ENCODE assay signal across 20 cellular contexts in genomic region chr4:168197926-168198325, GRCh38.
DNase-seq lines count a peak whose midpoint lies in the region; FAIRE-seq and TF ChIP-seq lines count a peak whose summit lies in the region.
"Had no signal": no experiment of that assay in that cellular context is flagged by ENCODE, and none has a peak within 500 bp of the region (broad histone marks: within the 10 kb centered on the region; RNA-seq: fewer than 3 reads in every experiment).

No MANE protein-coding gene starts in this region.

- no peak overlapping the region for H3K4me2 ChIP-seq in GM23248 (ENCODE audit: unreplicated experiment)
- H3K4me2 ChIP-seq: BLaER1 treated with 17β-estradiol and CSF1 and Interleukin-3, amounts not matched to agents 10 nM and 100 nM; SK-N-SH had no signal

- H3K27me3 ChIP-seq in GM23248 (replicated peaks; ENCODE audit: insufficient read depth) (no peaks in the 10 kb centered on the region), bronchial epithelial cell (ENCODE audit: control insufficient read depth, insufficient read depth, low read length) (no peaks in the 10 kb centered on the region)
- H3K27me3 ChIP-seq: BLaER1 treated with 17β-estradiol and CSF1 and Interleukin-3, amounts not matched to agents 10 nM and 100 nM had no signal

- H3K4me1 ChIP-seq in GM23248 (ENCODE audit: insufficient read depth) = no peaks in the 10 kb centered on the region

- no peak overlapping the region for H3K27ac ChIP-seq in GM23248
- H3K27ac ChIP-seq: BLaER1 treated with 17β-estradiol and CSF1 and Interleukin-3, amounts not matched to agents 10 nM and 100 nM had no signal

- FAIRE-seq in bronchial epithelial cell (lab: Jason Lieb, UNC) = no peak
- FAIRE-seq: GM12892, GM18507, H1 had no signal

- in situ Hi-C loops in GM23248 (cut with MboI) = loop anchor here (25.0 kb wide), 3 partner anchors 314 to 1289 kb away; no protein-coding TSS in a partner anchor

- no peak overlapping the region for H3K9ac ChIP-seq in GM23248
- H3K9ac ChIP-seq: BLaER1 treated with 17β-estradiol and CSF1 and Interleukin-3, amounts not matched to agents 10 nM and 100 nM; SK-N-SH had no signal

- H3F3A ChIP-seq in GM23248 (ENCODE audit: insufficient read depth) = no peaks in the 10 kb centered on the region

- H3K4me3 ChIP-seq in AG10803 (ENCODE audit: low read length) (no peak overlapping the region), GM23248 (no peak overlapping the region), bronchial epithelial cell (ENCODE audit: low read depth, low read length) (no peak overlapping the region), fibroblast of pulmonary artery (replicated peaks; ENCODE audit: low read depth, low read length) (no peak overlapping the region)
- H3K4me3 ChIP-seq: BLaER1 treated with 17β-estradiol and CSF1 and Interleukin-3, amounts not matched to agents 10 nM and 100 nM had no signal

- H3K79me2 ChIP-seq in GM23248 (ENCODE audit: insufficient read depth) = no peaks in the 10 kb centered on the region

- H3K36me3 ChIP-seq in GM23248 (ENCODE audit: low read depth) = no peaks in the 10 kb centered on the region
- no peaks in the 10 kb centered on the region for H3K36me3 ChIP-seq in bronchial epithelial cell (ENCODE audit: control insufficient read depth, insufficient read depth, low read length)
- H3K36me3 ChIP-seq: BLaER1 treated with 17β-estradiol and CSF1 and Interleukin-3, amounts not matched to agents 10 nM and 100 nM had no signal

- H4K20me1 ChIP-seq in GM23248 (ENCODE audit: insufficient read depth) = no peaks in the 10 kb centered on the region
- H4K20me1 ChIP-seq: BLaER1 treated with 17β-estradiol and CSF1 and Interleukin-3, amounts not matched to agents 10 nM and 100 nM had no signal

- TF ChIP-seq CTCF in AG10803 (conservative IDR thresholded peaks at IDR 0.05; ENCODE audit: low read length) = no peak
- no peak for TF ChIP-seq CTCF in bronchial epithelial cell (IDR thresholded peaks at IDR 0.05; ENCODE audit: insufficient read depth, low read length, severe bottlenecking)
- TF ChIP-seq CTCF in fibroblast of pulmonary artery (IDR thresholded peaks at IDR 0.05; ENCODE audit: low read length, missing control alignments) = no peak

- no peaks in the 10 kb centered on the region for H3K9me2 ChIP-seq in GM23248 (ENCODE audit: insufficient read depth)
- H3K9me2 ChIP-seq: SK-N-SH had no signal

- DNase-seq in AG10803 (ENCODE audit: low read depth) = peak; percentile 25
- DNase-seq in GM23248 = peak; percentile 3
- DNase-seq in bronchial epithelial cell (ENCODE audit: low read depth) = peak; percentile 66
- peak; percentile 34 for DNase-seq in fibroblast of pulmonary artery (ENCODE audit: low read depth)
- no peak for DNase-seq in NCI-H1105 (lab: John Stamatoyannopoulos, UW)
- DNase-seq in amygdala (lab: John Stamatoyannopoulos, UW) = no peak
- no peak for DNase-seq in nucleus accumbens (lab: John Stamatoyannopoulos, UW)
- DNase-seq: Calu3; CD8-positive, alpha-beta T cell; DMS53; KBM-7; MV-4-11; NCI-H1417; NCI-H187; SHP77 treated with DMSO at 0.1 percent for 48 hours; SK-N-SH had no signal

- H2AFZ ChIP-seq in GM23248 = no peak overlapping the region

- no peaks in the 10 kb centered on the region for H3K9me3 ChIP-seq in GM23248 (ENCODE audit: low read depth)
- H3K9me3 ChIP-seq: SK-N-SH had no signal

Comparison
In these comparisons a context has a peak if more than half of its experiments do, and no peak if none do; other contexts are left out.
1. DNase-seq: peak in AG10803 (single experiment), GM23248 (single experiment), bronchial epithelial cell (single experiment) and fibroblast of pulmonary artery (single experiment); none in NCI-H1105 (single experiment), amygdala (0 of 56) and nucleus accumbens (0 of 56).